14 cellular contexts compared by ENCODE assay signal in genomic region chr3:187208159-187208558, GRCh38. TPM values are rescaled to one million over a fixed set of nuclear protein-coding genes. Genes with fewer than 3 reads are reported as not detected.
DNase-seq lines count a peak whose midpoint lies in the region; ATAC-seq and TF ChIP-seq lines count a peak whose summit lies in the region.
"Had no signal": no experiment of that assay in that cellular context is flagged by ENCODE, and none has a peak within 500 bp of the region (broad histone marks: within the 10 kb centered on the region; RNA-seq: fewer than 3 reads in every experiment).

No MANE protein-coding gene starts in this region.

- intact Hi-C loops in prostate gland (cut with DNase I): no loop called here

- peaks cover 2% of the 10 kb centered on the region for H3K36me3 Mint-ChIP-seq in endodermal cell (ENCODE audit: low read depth)
- peaks cover 4% of the 10 kb centered on the region for H3K36me3 Mint-ChIP-seq in T-helper 17 cell (ENCODE audit: low read depth)
- H3K36me3 Mint-ChIP-seq: CD4-positive, CD25-positive, alpha-beta regulatory T cell had no signal

- H3K36me3 ChIP-seq in MG63 (no peaks in the 10 kb centered on the region; the same call in 1 of the 2 replicates), endodermal cell (ENCODE audit: control insufficient read depth, insufficient read depth, low read length) (no peaks in the 10 kb centered on the region), prostate gland (no peaks in the 10 kb centered on the region)

- no peak overlapping the region for H3K4me3 Mint-ChIP-seq in endodermal cell
- no peak overlapping the region for H3K4me3 Mint-ChIP-seq in T-helper 17 cell
- H3K4me3 Mint-ChIP-seq: CD4-positive, CD25-positive, alpha-beta regulatory T cell had no signal

- TF ChIP-seq CTCF in endodermal cell (conservative IDR thresholded peaks at IDR 0.05) (no peak), prostate gland (IDR thresholded peaks at IDR 0.05) (no peak)

- H3K9me3 Mint-ChIP-seq in endodermal cell: peaks cover 31% of the 10 kb centered on the region

- WGBS in endodermal cell (ENCODE audit: insufficient coverage in 1 of 2, insufficient read length in 1 of 2), 2 experiments: 92 to 95% methylated on average over 1 of the region's 1 CpG
- 29% methylated on average over 1 of the region's 1 CpG for WGBS in prostate gland

- peaks cover 9% of the 10 kb centered on the region for H3K4me1 ChIP-seq in endodermal cell (ENCODE audit: control insufficient read depth, insufficient read depth, low read length)
- H3K4me1 ChIP-seq in prostate gland (replicated peaks): peaks cover 4% of the 10 kb centered on the region

- H3K27ac Mint-ChIP-seq in endodermal cell (no peak overlapping the region), T-helper 17 cell (no peak overlapping the region)
- H3K27ac Mint-ChIP-seq: CD4-positive, CD25-positive, alpha-beta regulatory T cell had no signal

- no peak for TF ChIP-seq POLR2A in prostate gland (IDR thresholded peaks at IDR 0.05)

- peaks cover 24% of the 10 kb centered on the region for H3K4me1 Mint-ChIP-seq in endodermal cell
- H3K4me1 Mint-ChIP-seq in T-helper 17 cell: no peaks in the 10 kb centered on the region

- DNase-seq in EL (peak; percentile 39), MG63 (peak; percentile 90), endodermal cell (no peak), prostate gland (ENCODE audit: low spot score) (peak; percentile 26), iPS-NIHi11 (ENCODE audit: low spot score) (no peak), T-helper 17 cell (no peak)
- DNase-seq in activated naive CD4-positive, alpha-beta T cell treated with anti-CD3 and anti-CD28 coated beads, Interleukin-2, amount 50 U/mL, for 16 hours: no peak
- DNase-seq: activated CD4-positive, CD25-positive, alpha-beta regulatory T cell; activated T-cell treated with anti-CD3 and anti-CD28 coated beads for 4 hours; CD4-positive, CD25-positive, alpha-beta regulatory T cell; MV-4-11; retina had no signal

- H3K27ac ChIP-seq in endodermal cell (ENCODE audit: low read depth, low read length): no peak overlapping the region
- peak overlapping the region; percentile 10 to 52 for H3K27ac ChIP-seq in prostate gland

- ATAC-seq in SK-N-SH treated with all-trans-retinoic acid at 6 μM for 48 hours (no peak), T-helper 17 cell (no peak)

- no peak overlapping the region for H3K9ac ChIP-seq in endodermal cell (ENCODE audit: extremely low read depth, low read length, poor library complexity, severe bottlenecking)

- H3K4me3 ChIP-seq in MG63 (no peak overlapping the region), endodermal cell (ENCODE audit: low read length) (peak overlapping the region; percentile 32), prostate gland (no peak overlapping the region)

- H3K27me3 ChIP-seq in MG63 (no peaks in the 10 kb centered on the region), endodermal cell (ENCODE audit: control insufficient read depth, insufficient read depth, low read length, poor library complexity, severe bottlenecking) (no peaks in the 10 kb centered on the region), prostate gland (replicated peaks; ENCODE audit: insufficient read depth) (no peaks in the 10 kb centered on the region)

- peaks cover 2% of the 10 kb centered on the region for H3K27me3 Mint-ChIP-seq in endodermal cell (ENCODE audit: insufficient read depth)
- peaks cover 20% of the 10 kb centered on the region for H3K27me3 Mint-ChIP-seq in T-helper 17 cell

- peaks cover 32% of the 10 kb centered on the region for H3K9me3 ChIP-seq in MG63
- peaks cover 45% of the 10 kb centered on the region for H3K9me3 ChIP-seq in endodermal cell (ENCODE audit: control insufficient read depth, low read length)
- H3K9me3 ChIP-seq in prostate gland: no peaks in the 10 kb centered on the region
- H3K9me3 ChIP-seq in T-helper 17 cell (ENCODE audit: control insufficient read depth, low read length, poor library complexity, severe bottlenecking): no peaks in the 10 kb centered on the region

TF ChIP-seq in SK-N-SH treated with all-trans-retinoic acid at 6 μM for 48 hours, 23 proteins besides CTCF, POLR2A, EP300 and RAD21:
- TF ChIP-seq RARB (CRISPR knock-in tag; IDR thresholded peaks at IDR 0.05): no peak
- TF ChIP-seq TOX (CRISPR knock-in tag; IDR thresholded peaks at IDR 0.05; ENCODE audit: borderline replicate concordance): no peak
- TF ChIP-seq, protein P1, sequence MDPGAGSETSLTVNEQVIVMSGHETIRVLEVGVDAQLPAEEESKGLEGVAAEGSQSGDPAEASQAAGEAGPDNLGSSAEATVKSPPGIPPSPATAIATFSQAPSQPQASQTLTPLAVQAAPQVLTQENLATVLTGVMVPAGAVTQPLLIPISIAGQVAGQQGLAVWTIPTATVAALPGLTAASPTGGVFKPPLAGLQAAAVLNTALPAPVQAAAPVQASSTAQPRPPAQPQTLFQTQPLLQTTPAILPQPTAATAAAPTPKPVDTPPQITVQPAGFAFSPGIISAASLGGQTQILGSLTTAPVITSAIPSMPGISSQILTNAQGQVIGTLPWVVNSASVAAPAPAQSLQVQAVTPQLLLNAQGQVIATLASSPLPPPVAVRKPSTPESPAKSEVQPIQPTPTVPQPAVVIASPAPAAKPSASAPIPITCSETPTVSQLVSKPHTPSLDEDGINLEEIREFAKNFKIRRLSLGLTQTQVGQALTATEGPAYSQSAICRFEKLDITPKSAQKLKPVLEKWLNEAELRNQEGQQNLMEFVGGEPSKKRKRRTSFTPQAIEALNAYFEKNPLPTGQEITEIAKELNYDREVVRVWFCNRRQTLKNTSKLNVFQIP (CRISPR knock-in tag; IDR thresholded peaks at IDR 0.05; ENCODE audit: borderline replicate concordance, low read depth): no peak
- no peak for TF ChIP-seq CSRNP3 (CRISPR knock-in tag; IDR thresholded peaks at IDR 0.05)
- no peak for TF ChIP-seq ZFP30 (CRISPR knock-in tag; IDR thresholded peaks at IDR 0.05)
- no peak for TF ChIP-seq ARNTL (CRISPR knock-in tag; IDR thresholded peaks at IDR 0.05; ENCODE audit: borderline replicate concordance, low read depth)
- TF ChIP-seq TCF4 (CRISPR knock-in tag; IDR thresholded peaks at IDR 0.05; ENCODE audit: borderline replicate concordance): no peak
- TF ChIP-seq ZNF8 (CRISPR knock-in tag; IDR thresholded peaks at IDR 0.05): no peak
- TF ChIP-seq BACH2 (CRISPR knock-in tag; IDR thresholded peaks at IDR 0.05; ENCODE audit: borderline replicate concordance): no peak
- no peak for TF ChIP-seq SNAI2 (CRISPR knock-in tag; IDR thresholded peaks at IDR 0.05)
- TF ChIP-seq ZNF565 (CRISPR knock-in tag; conservative IDR thresholded peaks at IDR 0.05; ENCODE audit: low read depth): no peak
- no peak for TF ChIP-seq ZNF70 (CRISPR knock-in tag; IDR thresholded peaks at IDR 0.05)
- no peak for TF ChIP-seq OSR1 (CRISPR knock-in tag; IDR thresholded peaks at IDR 0.05)
- TF ChIP-seq GLIS3 (CRISPR knock-in tag; IDR thresholded peaks at IDR 0.05): no peak
- TF ChIP-seq ISL1 (CRISPR knock-in tag; IDR thresholded peaks at IDR 0.05): no peak
- TF ChIP-seq ZFP3 (CRISPR knock-in tag; IDR thresholded peaks at IDR 0.05): no peak
- no peak for TF ChIP-seq CREB5 (CRISPR knock-in tag; IDR thresholded peaks at IDR 0.05; ENCODE audit: low read depth)
- TF ChIP-seq PPARA (CRISPR knock-in tag; IDR thresholded peaks at IDR 0.05; ENCODE audit: borderline replicate concordance): no peak
- TF ChIP-seq CSDC2 (CRISPR knock-in tag; IDR thresholded peaks at IDR 0.05): no peak
- no peak for TF ChIP-seq PATZ1 (CRISPR knock-in tag; IDR thresholded peaks at IDR 0.05; ENCODE audit: borderline replicate concordance)
TF ChIP-seq in SK-N-SH treated with all-trans-retinoic acid at 6 μM for 48 hours: peak in this region for 0.

RNA-seq across cellular contexts. Expression of gene RTP1, which starts 10.9 kb away (rescaled TPM):
- total RNA-seq in MG63 (2014; rRNA removed; shearing (Covaris generic); ENCODE audit: low replicate concordance): not detected in 2 replicates
- total RNA-seq in endodermal cell (under 1 TPM in 1 of 2 donors, not detected in 1; 0.88 TPM), prostate gland (not detected), T-helper 17 cell (not detected)
- 0.28 TPM for polyA plus RNA-seq in endodermal cell (2013, experiment 1 of 2)
- polyA plus RNA-seq in endodermal cell (2013, experiment 2 of 2): 0.12 TPM
- total RNA-seq: CD4-positive, CD25-positive, alpha-beta regulatory T cell; mucosa of gallbladder had no signal
- polyA plus RNA-seq: CD4-positive, CD25-positive, alpha-beta regulatory T cell had no signal

Comparison
In these comparisons a context has a peak if more than half of its experiments do, and no peak if none do; other contexts are left out.
1. DNase-seq: peak in EL (single experiment), MG63 (single experiment) and prostate gland (single experiment); none in endodermal cell (single experiment), activated naive CD4-positive, alpha-beta T cell treated with anti-CD3 and anti-CD28 coated beads, Interleukin-2, amount 50 U/mL, for 16 hours (single experiment), iPS-NIHi11 (single experiment) and T-helper 17 cell (0 of 3).